10 cellular contexts compared by ENCODE assay signal in genomic region chr2:74917702-74918619, GRCh38. TPM values are rescaled to one million over a fixed set of nuclear protein-coding genes. Genes with fewer than 3 reads are reported as not detected.
DNase-seq lines count a peak whose midpoint lies in the region; ATAC-seq and TF ChIP-seq lines count a peak whose summit lies in the region.
"Had no signal": no experiment of that assay in that cellular context is flagged by ENCODE, and none has a peak within 500 bp of the region (broad histone marks: within the 10 kb centered on the region; RNA-seq: fewer than 3 reads in every experiment).

No MANE protein-coding gene starts in this region.

- H3K4me2 ChIP-seq in neural progenitor cell = no peak overlapping the region

- H3F3A ChIP-seq in neural progenitor cell (ENCODE audit: low read depth) = no peaks in the 10 kb centered on the region

- no peaks in the 10 kb centered on the region for H3K36me3 ChIP-seq in neural progenitor cell

- H3K4me3 Mint-ChIP-seq in neural progenitor cell = no peak overlapping the region

- H3K9me3 ChIP-seq in neural progenitor cell (ENCODE audit: low read depth) = no peaks in the 10 kb centered on the region

- no peaks in the 10 kb centered on the region for H4K20me1 ChIP-seq in neural progenitor cell (ENCODE audit: low read depth)

- ATAC-seq in GM21528 (IDR thresholded peaks at IDR 0.05; ENCODE audit: low FRiP score, unreplicated experiment) (no peak), GM19397 (IDR thresholded peaks at IDR 0.05; ENCODE audit: unreplicated experiment) (no peak)

- H3K27me3 ChIP-seq in neural progenitor cell = peaks cover 10% of the 10 kb centered on the region

- DNase-seq in AG10803 (ENCODE audit: low read depth) (peak; percentile 74), HS-5 (ENCODE audit: low read depth) (peak; percentile 93), T47D (ENCODE audit: low read depth in 1 of 2, low spot score in 1 of 2) (peak; percentile 8 to 50), kidney tubule cell (ENCODE audit: low spot score) (peak; percentile 86), GM13976 (ENCODE audit: low spot score) (no peak), neural progenitor cell (ENCODE audit: low spot score) (no peak)
- DNase-seq: effector CD4-positive, alpha-beta T cell had no signal

- in situ Hi-C loops in T47D (cut with HindIII; ENCODE audit: low pct_unique_long_range_greater_than_20kb, low sequenced_read_pairs) = no loop called here
- in situ Hi-C loops in GM13976 (cut with MboI; ENCODE audit: low sequenced_read_pairs, unreplicated experiment) = loop anchor here (10.0 to 25.0 kb wide), 3 partner anchors 137 to 694 kb away; no protein-coding TSS in a partner anchor

- peaks cover 4% of the 10 kb centered on the region for H3K27me3 Mint-ChIP-seq in neural progenitor cell (ENCODE audit: insufficient read depth, low read depth)

- H3K4me1 Mint-ChIP-seq in neural progenitor cell = no peaks in the 10 kb centered on the region

- H3K36me3 Mint-ChIP-seq in neural progenitor cell = no peaks in the 10 kb centered on the region

- H3K4me3 ChIP-seq in AG10803 (ENCODE audit: low read length) (no peak overlapping the region), neural progenitor cell (no peak overlapping the region)
- H3K4me3 ChIP-seq: skin epidermis had no signal

- no peaks in the 10 kb centered on the region for H3K4me1 ChIP-seq in neural progenitor cell

- H3K27ac ChIP-seq in neural progenitor cell = no peak overlapping the region
- H3K27ac ChIP-seq: skin epidermis had no signal

- H3K79me2 ChIP-seq in neural progenitor cell (ENCODE audit: low read depth) = no peaks in the 10 kb centered on the region

- H2AFZ ChIP-seq in neural progenitor cell (replicated peaks) = no peak overlapping the region

- no peaks in the 10 kb centered on the region for H3K9me3 Mint-ChIP-seq in neural progenitor cell

- no peak for TF ChIP-seq CTCF in AG10803 (conservative IDR thresholded peaks at IDR 0.05; ENCODE audit: low read length)
- TF ChIP-seq CTCF in GM13976 (IDR thresholded peaks at IDR 0.05; ENCODE audit: borderline replicate concordance, control extremely low read depth, extremely low read depth, insufficient read depth, missing control alignments) = no peak
- no peak for TF ChIP-seq CTCF in neural progenitor cell (IDR thresholded peaks at IDR 0.05)

- H3K27ac Mint-ChIP-seq in neural progenitor cell = no peak overlapping the region

- no peak overlapping the region for H3K9ac ChIP-seq in neural progenitor cell

RNA-seq across cellular contexts. Expression of gene POLE4, which starts 40.5 kb away (rescaled TPM):
- 15.4 and 17.5 TPM in 2 replicates for total RNA-seq in neural progenitor cell (ENCODE audit: low replicate concordance)

Comparison
In these comparisons a context has a peak if more than half of its experiments do, and no peak if none do; other contexts are left out.
1. DNase-seq: peak in AG10803 (single experiment), HS-5 (single experiment), T47D (2 of 2) and kidney tubule cell (single experiment); none in GM13976 (single experiment) and neural progenitor cell (single experiment).